1 cellular context compared by ENCODE assay signal in the genomic region with DNA sequence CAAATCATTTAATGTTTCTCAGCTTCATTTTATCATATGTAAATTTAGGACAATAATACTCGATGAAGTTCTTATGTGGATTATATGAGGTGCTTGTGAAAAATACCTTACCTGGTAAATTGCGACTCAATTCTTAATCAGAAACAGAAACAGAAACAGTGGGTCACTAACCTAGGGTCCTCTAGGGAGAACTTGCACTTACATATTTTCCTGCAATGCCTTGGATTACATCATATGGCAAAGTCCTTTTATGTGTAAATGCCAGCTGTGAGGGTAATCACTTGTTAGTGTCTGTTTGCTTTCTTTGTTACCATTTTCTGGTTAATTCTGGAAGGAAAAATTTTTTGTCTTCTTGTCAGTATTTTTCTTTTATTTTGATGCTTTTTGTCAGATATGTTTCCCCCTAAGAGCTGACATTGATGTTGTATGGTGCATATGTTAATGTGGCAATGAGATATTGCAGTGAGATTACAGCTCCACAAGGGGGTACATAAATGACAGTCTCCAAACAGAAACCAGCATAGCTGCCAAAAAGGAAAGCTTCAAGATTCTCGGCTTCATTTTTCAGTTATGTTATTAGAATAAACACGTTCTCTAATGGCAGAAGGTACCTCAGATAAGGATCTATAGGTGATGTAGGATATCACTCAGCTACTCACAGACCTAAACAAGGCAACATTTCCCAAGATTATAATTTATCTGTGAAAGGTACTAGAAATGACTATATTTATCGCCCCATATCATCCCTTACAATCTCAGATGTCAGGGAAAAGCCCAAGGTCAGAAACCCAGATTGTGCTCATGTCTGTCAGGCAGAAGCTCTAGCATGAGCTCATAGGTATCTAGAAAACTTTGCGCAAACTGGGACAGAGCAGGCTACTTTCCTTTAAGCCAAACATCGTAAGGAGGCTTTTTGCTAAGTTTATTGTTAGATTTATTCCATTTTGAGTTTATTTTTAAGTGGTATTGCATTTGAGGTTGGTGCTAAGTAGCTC.
TF ChIP-seq lines count a peak whose summit lies in the region.

No MANE protein-coding gene starts in this region.

TF ChIP-seq in IMR-90, 13 proteins besides CTCF, POLR2A, EP300 and RAD21:
- TF ChIP-seq MAFK (IDR thresholded peaks at IDR 0.05; ENCODE audit: low read depth, low read length) (no peak), MAZ (IDR thresholded peaks at IDR 0.05; ENCODE audit: borderline replicate concordance, low read depth, low read length) (no peak), RFX5 (IDR thresholded peaks at IDR 0.05; ENCODE audit: low read depth, low read length) (no peak), FOS (IDR thresholded peaks at IDR 0.05; ENCODE audit: low read depth, low read length) (no peak), SMC3 (IDR thresholded peaks at IDR 0.05; ENCODE audit: low read depth, low read length) (no peak), BHLHE40 (IDR thresholded peaks at IDR 0.05; ENCODE audit: low read depth, low read length) (no peak), NFE2L2 (IDR thresholded peaks at IDR 0.05; ENCODE audit: low read depth, low read length) (no peak), CEBPB (IDR thresholded peaks at IDR 0.05; ENCODE audit: low read depth, low read length) (no peak), RCOR1 (IDR thresholded peaks at IDR 0.05; ENCODE audit: insufficient replicate concordance, low read length) (no peak), CHD1 (IDR thresholded peaks at IDR 0.05; ENCODE audit: low read depth, low read length) (no peak), MXI1 (IDR thresholded peaks at IDR 0.05; ENCODE audit: borderline replicate concordance, low read depth, low read length) (no peak)
- TF ChIP-seq, protein P1, sequence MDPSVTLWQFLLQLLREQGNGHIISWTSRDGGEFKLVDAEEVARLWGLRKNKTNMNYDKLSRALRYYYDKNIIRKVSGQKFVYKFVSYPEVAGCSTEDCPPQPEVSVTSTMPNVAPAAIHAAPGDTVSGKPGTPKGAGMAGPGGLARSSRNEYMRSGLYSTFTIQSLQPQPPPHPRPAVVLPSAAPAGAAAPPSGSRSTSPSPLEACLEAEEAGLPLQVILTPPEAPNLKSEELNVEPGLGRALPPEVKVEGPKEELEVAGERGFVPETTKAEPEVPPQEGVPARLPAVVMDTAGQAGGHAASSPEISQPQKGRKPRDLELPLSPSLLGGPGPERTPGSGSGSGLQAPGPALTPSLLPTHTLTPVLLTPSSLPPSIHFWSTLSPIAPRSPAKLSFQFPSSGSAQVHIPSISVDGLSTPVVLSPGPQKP (IDR thresholded peaks at IDR 0.05; ENCODE audit: borderline replicate concordance, low read depth, low read length), result no peak
- TF ChIP-seq, protein P2, sequence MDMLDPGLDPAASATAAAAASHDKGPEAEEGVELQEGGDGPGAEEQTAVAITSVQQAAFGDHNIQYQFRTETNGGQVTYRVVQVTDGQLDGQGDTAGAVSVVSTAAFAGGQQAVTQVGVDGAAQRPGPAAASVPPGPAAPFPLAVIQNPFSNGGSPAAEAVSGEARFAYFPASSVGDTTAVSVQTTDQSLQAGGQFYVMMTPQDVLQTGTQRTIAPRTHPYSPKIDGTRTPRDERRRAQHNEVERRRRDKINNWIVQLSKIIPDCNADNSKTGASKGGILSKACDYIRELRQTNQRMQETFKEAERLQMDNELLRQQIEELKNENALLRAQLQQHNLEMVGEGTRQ (IDR thresholded peaks at IDR 0.05; ENCODE audit: low read depth, low read length), result no peak
